15 cellular contexts compared by ENCODE assay signal in the genomic region with DNA sequence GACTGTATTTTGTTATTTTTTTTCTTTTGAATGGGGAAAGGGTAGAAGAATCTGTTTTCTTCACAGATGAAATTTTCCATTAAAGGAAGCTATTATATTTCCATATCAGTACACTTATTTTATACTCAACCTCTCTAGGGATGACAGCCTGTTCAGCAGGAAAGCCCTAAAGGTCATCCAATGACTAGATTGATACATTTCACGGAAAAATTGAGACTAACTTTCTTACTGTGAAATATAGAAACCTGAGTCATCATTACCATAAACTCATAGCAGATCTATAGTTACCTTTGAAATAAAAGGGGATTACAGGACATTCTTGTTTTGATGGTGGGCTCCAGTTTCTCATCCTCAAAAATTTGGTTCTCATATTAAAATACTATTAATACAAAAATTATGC. TPM values are rescaled to one million over a fixed set of nuclear protein-coding genes. Genes with fewer than 3 reads are reported as not detected.
A peak's percentile ranks its signal among the peaks of the same experiment; 100 is the strongest.
DNase-seq lines count a peak whose midpoint lies in the region; ATAC-seq lines count a peak whose summit lies in the region.
"Had no signal": no experiment of that assay in that cellular context is flagged by ENCODE, and none has a peak within 500 bp of the region (broad histone marks: within the 10 kb centered on the region; RNA-seq: fewer than 3 reads in every experiment).

No MANE protein-coding gene starts in this region.

- no peak for DNase-seq in activated CD4-positive, CD25-positive, alpha-beta regulatory T cell (lab: John Stamatoyannopoulos, UW)
- DNase-seq in activated T-cell treated with anti-CD3 and anti-CD28 coated beads, Interleukin-2, amount 50 U/mL, for 72 hours: no peak
- no peak for DNase-seq in activated T-cell treated with anti-CD3 and anti-CD28 coated beads for 4 hours
- no peak for DNase-seq in stimulated activated effector memory CD8-positive, alpha-beta T cell treated with anti-CD3 and anti-CD28 coated beads, Interleukin-12 subunit alpha, Interleukin-12 subunit beta, amount 100 ng/mL, for 72 hours (ENCODE audit: low spot score in 2 of 2)
- no peak for DNase-seq in DMS79 treated with DMSO at 0.1 percent for 48 hours (lab: John Stamatoyannopoulos, UW)
- DNase-seq: 8988T; AML-193; Caco-2; CD8-positive, alpha-beta memory T cell; DMS79; EL; H7 had no signal

- H3K36me3 Mint-ChIP-seq in activated T-cell treated with anti-CD3 and anti-CD28 coated beads, Interleukin-2, amount 50 U/mL, for 72 hours (ENCODE audit: insufficient read depth in 2 of 2): no peaks in the 10 kb centered on the region
- H3K36me3 Mint-ChIP-seq in stimulated activated effector memory CD8-positive, alpha-beta T cell treated with anti-CD3 and anti-CD28 coated beads, Interleukin-12 subunit alpha, Interleukin-12 subunit beta, amount 100 ng/mL, for 72 hours: no peaks in the 10 kb centered on the region
- H3K36me3 Mint-ChIP-seq: CD8-positive, alpha-beta memory T cell had no signal

- H3K27me3 Mint-ChIP-seq in activated T-cell treated with anti-CD3 and anti-CD28 coated beads, Interleukin-2, amount 50 U/mL, for 72 hours (ENCODE audit: low read depth): peaks cover 20% of the 10 kb centered on the region

- H3K27ac Mint-ChIP-seq in activated T-cell treated with anti-CD3 and anti-CD28 coated beads, Interleukin-2, amount 50 U/mL, for 72 hours: peak overlapping the region; percentile 56
- no peak overlapping the region for H3K27ac Mint-ChIP-seq in stimulated activated effector memory CD8-positive, alpha-beta T cell treated with anti-CD3 and anti-CD28 coated beads, Interleukin-12 subunit alpha, Interleukin-12 subunit beta, amount 100 ng/mL, for 72 hours
- H3K27ac Mint-ChIP-seq: CD8-positive, alpha-beta memory T cell; GM23338 had no signal

- ATAC-seq in activated CD4-positive, CD25-positive, alpha-beta regulatory T cell treated with anti-CD3 and anti-CD28 coated beads, Interleukin-2, amount 50 U/mL, for 24 hours: peak; percentile 68 to 74
- ATAC-seq in activated T-cell treated with anti-CD3 and anti-CD28 coated beads, Interleukin-2, amount 50 U/mL, for 72 hours (replicated peaks in 1 of 2): peak; percentile 69 to 76
- peak; percentile 39 for ATAC-seq in stimulated activated effector memory CD8-positive, alpha-beta T cell treated with anti-CD3 and anti-CD28 coated beads, Interleukin-12 subunit alpha, Interleukin-12 subunit beta, amount 100 ng/mL, for 72 hours
- ATAC-seq in GM18517 (IDR thresholded peaks at IDR 0.05; ENCODE audit: unreplicated experiment): no peak
- ATAC-seq: GM23338 had no signal

- no peaks in the 10 kb centered on the region for H3K9me3 Mint-ChIP-seq in activated T-cell treated with anti-CD3 and anti-CD28 coated beads, Interleukin-2, amount 50 U/mL, for 72 hours
- H3K9me3 Mint-ChIP-seq in stimulated activated effector memory CD8-positive, alpha-beta T cell treated with anti-CD3 and anti-CD28 coated beads, Interleukin-12 subunit alpha, Interleukin-12 subunit beta, amount 100 ng/mL, for 72 hours: no peaks in the 10 kb centered on the region
- H3K9me3 Mint-ChIP-seq: CD8-positive, alpha-beta memory T cell; GM23338 had no signal

- peaks cover 19% of the 10 kb centered on the region for H3K4me1 Mint-ChIP-seq in activated T-cell treated with anti-CD3 and anti-CD28 coated beads, Interleukin-2, amount 50 U/mL, for 72 hours (ENCODE audit: low read depth)
- no peaks in the 10 kb centered on the region for H3K4me1 Mint-ChIP-seq in stimulated activated effector memory CD8-positive, alpha-beta T cell treated with anti-CD3 and anti-CD28 coated beads, Interleukin-12 subunit alpha, Interleukin-12 subunit beta, amount 100 ng/mL, for 72 hours
- H3K4me1 Mint-ChIP-seq: CD8-positive, alpha-beta memory T cell had no signal

- peak overlapping the region in 1 of 2 donors; percentile 15 for H3K4me3 Mint-ChIP-seq in activated T-cell treated with anti-CD3 and anti-CD28 coated beads, Interleukin-2, amount 50 U/mL, for 72 hours
- H3K4me3 Mint-ChIP-seq in stimulated activated effector memory CD8-positive, alpha-beta T cell treated with anti-CD3 and anti-CD28 coated beads, Interleukin-12 subunit alpha, Interleukin-12 subunit beta, amount 100 ng/mL, for 72 hours: no peak overlapping the region
- H3K4me3 Mint-ChIP-seq: CD8-positive, alpha-beta memory T cell; GM23338 had no signal

RNA-seq across cellular contexts. Expression of a gene that starts 36.1 kb away (rescaled TPM):
- total RNA-seq in activated T-cell treated with anti-CD3 and anti-CD28 coated beads, Interleukin-2, amount 50 U/mL, for 72 hours: not detected
- total RNA-seq: Caco-2; CD8-positive, alpha-beta memory T cell; GM23338; H7 had no signal
